In genomic region chr6:107661291-107661690, GRCh38 we compare ENCODE assay signal across 27 cellular contexts.
"Had no signal": no experiment of that assay in that cellular context is flagged by ENCODE, and none has a peak within 500 bp of the region (broad histone marks: within the 10 kb centered on the region; RNA-seq: fewer than 3 reads in every experiment).

No MANE protein-coding gene starts in this region.

- H3K4me3 Mint-ChIP-seq: activated naive CD4-positive, alpha-beta T cell treated with anti-CD3 and anti-CD28 coated beads, Interleukin-2, amount 50 U/mL, for 24 hours; activated naive CD8-positive, alpha-beta T cell treated with anti-CD3 and anti-CD28 coated beads, Interleukin-2, amount 50 U/mL, for 24 hours; activated T-cell treated with anti-CD3 and anti-CD28 coated beads, Interleukin-2, amount 50 U/mL, for 24 hours; natural killer cell treated with Interleukin-12 subunit alpha and Interleukin-12 subunit beta and Interleukin-15 and Interleukin-18, amount 100 ng/mL, for 72 hours; stimulated activated naive CD8-positive, alpha-beta T cell treated with anti-CD3 and anti-CD28 coated beads, Interleukin-15, Interleukin-2, amounts not matched to agents 100 ng/mL and 50 ng/mL, for 24 hours; T-helper 1 cell treated with Interleukin-12 subunit alpha and Interleukin-12 subunit beta and Interleukin-4 antibody, amounts not matched to agents 30 μg/mL and 1 μg/mL, for 36 hours; type B pancreatic cell had no signal

- H3K9me3 Mint-ChIP-seq: activated naive CD4-positive, alpha-beta T cell treated with anti-CD3 and anti-CD28 coated beads, Interleukin-2, amount 50 U/mL, for 24 hours; activated naive CD8-positive, alpha-beta T cell treated with anti-CD3 and anti-CD28 coated beads, Interleukin-2, amount 50 U/mL, for 24 hours; activated T-cell treated with anti-CD3 and anti-CD28 coated beads, Interleukin-2, amount 50 U/mL, for 24 hours; natural killer cell treated with Interleukin-12 subunit alpha and Interleukin-12 subunit beta and Interleukin-15 and Interleukin-18, amount 100 ng/mL, for 72 hours; stimulated activated naive CD8-positive, alpha-beta T cell treated with anti-CD3 and anti-CD28 coated beads, Interleukin-15, Interleukin-2, amounts not matched to agents 100 ng/mL and 50 ng/mL, for 24 hours; T-helper 1 cell treated with Interleukin-12 subunit alpha and Interleukin-12 subunit beta and Interleukin-4 antibody, amounts not matched to agents 30 μg/mL and 1 μg/mL, for 36 hours; type B pancreatic cell had no signal

- H3K27ac Mint-ChIP-seq: activated naive CD4-positive, alpha-beta T cell treated with anti-CD3 and anti-CD28 coated beads, Interleukin-2, amount 50 U/mL, for 24 hours; activated naive CD8-positive, alpha-beta T cell treated with anti-CD3 and anti-CD28 coated beads, Interleukin-2, amount 50 U/mL, for 24 hours; activated T-cell treated with anti-CD3 and anti-CD28 coated beads, Interleukin-2, amount 50 U/mL, for 24 hours; natural killer cell treated with Interleukin-12 subunit alpha and Interleukin-12 subunit beta and Interleukin-15 and Interleukin-18, amount 100 ng/mL, for 72 hours; stimulated activated naive CD8-positive, alpha-beta T cell treated with anti-CD3 and anti-CD28 coated beads, Interleukin-15, Interleukin-2, amounts not matched to agents 100 ng/mL and 50 ng/mL, for 24 hours; T-helper 1 cell treated with Interleukin-12 subunit alpha and Interleukin-12 subunit beta and Interleukin-4 antibody, amounts not matched to agents 30 μg/mL and 1 μg/mL, for 36 hours; type B pancreatic cell had no signal

- H3K4me3 ChIP-seq: esophagus muscularis mucosa, heart right ventricle, left lung, lung, mucosa of descending colon, right lobe of liver, vagina had no signal

- H3K27me3 Mint-ChIP-seq: activated naive CD4-positive, alpha-beta T cell treated with anti-CD3 and anti-CD28 coated beads, Interleukin-2, amount 50 U/mL, for 24 hours; activated naive CD8-positive, alpha-beta T cell treated with anti-CD3 and anti-CD28 coated beads, Interleukin-2, amount 50 U/mL, for 24 hours; activated T-cell treated with anti-CD3 and anti-CD28 coated beads, Interleukin-2, amount 50 U/mL, for 24 hours; stimulated activated naive CD8-positive, alpha-beta T cell treated with anti-CD3 and anti-CD28 coated beads, Interleukin-15, Interleukin-2, amounts not matched to agents 100 ng/mL and 50 ng/mL, for 24 hours had no signal

- H3K36me3 Mint-ChIP-seq: activated naive CD4-positive, alpha-beta T cell treated with anti-CD3 and anti-CD28 coated beads, Interleukin-2, amount 50 U/mL, for 24 hours; natural killer cell treated with Interleukin-12 subunit alpha and Interleukin-12 subunit beta and Interleukin-15 and Interleukin-18, amount 100 ng/mL, for 72 hours; type B pancreatic cell had no signal

- H3K36me3 ChIP-seq: esophagus muscularis mucosa, left lung, neutrophil, right lobe of liver, vagina, WERI-Rb-1 had no signal

- ATAC-seq: activated CD4-positive, CD25-positive, alpha-beta regulatory T cell treated with anti-CD3 and anti-CD28 coated beads, Interleukin-2, amount 50 U/mL, for 24 hours; activated naive CD8-positive, alpha-beta T cell treated with anti-CD3 and anti-CD28 coated beads, Interleukin-2, amount 50 U/mL, for 24 hours; foreskin keratinocyte; left lung; mucosa of descending colon; natural killer cell treated with Interleukin-12 subunit alpha and Interleukin-12 subunit beta and Interleukin-15 and Interleukin-18, amount 100 ng/mL, for 72 hours had no signal

- H3K9me3 ChIP-seq: esophagus muscularis mucosa, heart right ventricle, left lung, mucosa of descending colon, neutrophil, right lobe of liver, vagina had no signal

- DNase-seq: activated CD4-positive, alpha-beta T cell treated with anti-CD3 and anti-CD28 coated beads for 48 hours; activated CD4-positive, alpha-beta T cell treated with anti-CD3 and anti-CD28 coated beads, Interleukin-2, amount 50 U/mL, for 48 hours; activated CD8-positive, alpha-beta memory T cell treated with anti-CD3 and anti-CD28 coated beads for 24 hours; activated gamma-delta T cell treated with Interleukin-2 at 50 U/mL for 16 hours; activated naive CD8-positive, alpha-beta T cell treated with anti-CD3 and anti-CD28 coated beads, Interleukin-2, amount 50 U/mL, for 24 hours; activated T-cell treated with anti-CD3 and anti-CD28 coated beads, Interleukin-2, amount 50 U/mL, for 24 hours; dermis blood vessel endothelial cell; effector CD4-positive, alpha-beta T cell; foreskin keratinocyte; heart right ventricle; left lung; mucosa of descending colon; right lobe of liver; stimulated activated CD4-positive, alpha-beta T cell treated with anti-CD3 and anti-CD28 coated beads, Interleukin-2, amount 100 ng/mL, for 48 hours; SW 1271; T1000; WERI-Rb-1 had no signal

- H3K27ac ChIP-seq: esophagus muscularis mucosa, foreskin keratinocyte, left lung, neutrophil, right lobe of liver, vagina, WERI-Rb-1 had no signal

- H3K27me3 ChIP-seq: esophagus muscularis mucosa, heart right ventricle, left lung, right lobe of liver, vagina had no signal

- H3K4me1 ChIP-seq: foreskin keratinocyte had no signal
